ENCODE assay signal across 32 cellular contexts in the genomic region with DNA sequence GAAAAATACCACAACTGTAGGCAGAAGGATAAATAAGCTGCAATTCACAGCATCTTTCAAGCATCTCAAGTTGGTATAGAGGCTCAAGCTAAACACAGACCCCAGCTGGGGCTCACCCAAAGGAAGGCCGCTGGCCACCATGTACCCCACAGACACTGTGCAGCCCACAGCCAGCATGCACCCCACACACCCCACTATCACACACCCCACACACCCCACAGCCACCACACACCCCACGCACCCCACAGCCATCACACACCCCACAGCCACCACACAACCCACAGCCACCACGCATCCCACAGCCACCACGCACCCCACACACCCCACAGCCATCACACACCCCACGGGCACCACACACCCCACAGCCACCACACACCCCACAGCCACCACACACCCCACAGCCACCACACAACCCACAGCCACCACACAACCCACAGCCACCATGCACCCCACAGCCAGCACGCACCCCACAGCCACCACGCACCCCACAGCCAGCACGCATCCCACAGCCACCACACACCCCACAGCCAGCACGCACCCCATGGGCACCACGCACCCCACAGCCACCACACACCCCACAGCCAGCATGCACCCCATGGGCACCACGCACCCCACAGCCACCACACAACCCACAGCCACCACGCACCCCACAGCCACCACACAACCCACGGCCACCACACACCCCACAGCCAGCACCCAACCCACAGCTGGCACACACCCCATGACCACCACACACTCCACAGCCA.
DNase-seq lines count a peak whose midpoint lies in the region; ATAC-seq, FAIRE-seq and TF ChIP-seq lines count a peak whose summit lies in the region.
"Had no signal": no experiment of that assay in that cellular context is flagged by ENCODE, and none has a peak within 500 bp of the region (broad histone marks: within the 10 kb centered on the region; RNA-seq: fewer than 3 reads in every experiment).

No MANE protein-coding gene starts in this region.

- no peak for TF ChIP-seq POLR2A in H54 (IDR thresholded peaks at IDR 0.05; ENCODE audit: low read depth, low read length)

- peak overlapping the region; percentile 71 for H3K27ac Mint-ChIP-seq in stimulated activated effector memory CD8-positive, alpha-beta T cell treated with anti-CD3 and anti-CD28 coated beads, Interleukin-12 subunit alpha, Interleukin-12 subunit beta, amount 100 ng/mL, for 72 hours
- H3K27ac Mint-ChIP-seq: activated naive CD4-positive, alpha-beta T cell treated with anti-CD3 and anti-CD28 coated beads for 36 hours; CD4-positive, alpha-beta T cell; naive B cell; stimulated activated memory B cell treated with anti-CD40 and anti-IgM and Interleukin-4, amounts not matched to agents 10 μg/mL and 1 μg/mL and 100 μg/mL, for 72 hours had no signal

- intact Hi-C loops in kidney (cut with DNase I) = no loop called here

- H3K9me3 Mint-ChIP-seq in stimulated activated effector memory CD8-positive, alpha-beta T cell treated with anti-CD3 and anti-CD28 coated beads, Interleukin-12 subunit alpha, Interleukin-12 subunit beta, amount 100 ng/mL, for 72 hours = no peaks in the 10 kb centered on the region
- H3K9me3 Mint-ChIP-seq: activated naive CD4-positive, alpha-beta T cell treated with anti-CD3 and anti-CD28 coated beads for 36 hours; CD4-positive, alpha-beta T cell; naive B cell; stimulated activated memory B cell treated with anti-CD40 and anti-IgM and Interleukin-4, amounts not matched to agents 10 μg/mL and 1 μg/mL and 100 μg/mL, for 72 hours had no signal

- H3K27me3 ChIP-seq in RWPE2 (ENCODE audit: insufficient read depth, poor library complexity, severe bottlenecking) (peaks cover 4% of the 10 kb centered on the region), hepatocyte (no peaks in the 10 kb centered on the region)
- H3K27me3 ChIP-seq: breast epithelium, colonic mucosa, uterus had no signal

- H3K9ac ChIP-seq in kidney (ENCODE audit: low read length in 2 of 2) = no peak overlapping the region
- H3K9ac ChIP-seq: GM23248 had no signal

- H3K4me1 ChIP-seq in RWPE2 (ENCODE audit: insufficient read depth, poor library complexity, severe bottlenecking) = no peaks in the 10 kb centered on the region
- H3K4me1 ChIP-seq in kidney (ENCODE audit: control insufficient read depth in 1 of 2, insufficient read depth in 1 of 2, low read depth in 1 of 2, low read length in 2 of 2) = no peaks in the 10 kb centered on the region
- H3K4me1 ChIP-seq in hepatocyte (ENCODE audit: insufficient read depth) = no peaks in the 10 kb centered on the region
- H3K4me1 ChIP-seq: breast epithelium, colonic mucosa, uterus had no signal

- 96% methylated on average over 3 of the region's 13 CpGs for WGBS in hepatocyte (ENCODE audit: low lambda C conversion rate, missing lambda C conversion rate)

- no peaks in the 10 kb centered on the region for H3K9me3 ChIP-seq in RWPE2 (ENCODE audit: severe bottlenecking)
- H3K9me3 ChIP-seq in kidney (ENCODE audit: control insufficient read depth in 1 of 2, low read length in 2 of 2) = no peaks in the 10 kb centered on the region
- H3K9me3 ChIP-seq in hepatocyte (ENCODE audit: low read depth) = no peaks in the 10 kb centered on the region
- H3K9me3 ChIP-seq: breast epithelium, colonic mucosa, uterus had no signal

- H3K4me3 ChIP-seq in RWPE2 (ENCODE audit: severe bottlenecking) (no peak overlapping the region), kidney (ENCODE audit: low read length in 2 of 2) (no peak overlapping the region), hepatocyte (no peak overlapping the region)
- H3K4me3 ChIP-seq: breast epithelium, colonic mucosa, GM23248, uterus had no signal

- ATAC-seq in RWPE2 (ENCODE audit: low read depth) (no peak), HG03025 (IDR thresholded peaks at IDR 0.05; ENCODE audit: low FRiP score, unreplicated experiment) (no peak)
- no peak for ATAC-seq in stimulated activated effector memory CD8-positive, alpha-beta T cell treated with anti-CD3 and anti-CD28 coated beads, Interleukin-12 subunit alpha, Interleukin-12 subunit beta, amount 100 ng/mL, for 72 hours
- ATAC-seq: stimulated activated memory B cell treated with anti-CD40 and anti-IgM and Interleukin-4, amounts not matched to agents 10 μg/mL and 1 μg/mL and 100 μg/mL, for 72 hours had no signal

- H3K4me3 Mint-ChIP-seq in stimulated activated effector memory CD8-positive, alpha-beta T cell treated with anti-CD3 and anti-CD28 coated beads, Interleukin-12 subunit alpha, Interleukin-12 subunit beta, amount 100 ng/mL, for 72 hours = no peak overlapping the region
- H3K4me3 Mint-ChIP-seq: activated naive CD4-positive, alpha-beta T cell treated with anti-CD3 and anti-CD28 coated beads for 36 hours; CD4-positive, alpha-beta T cell; naive B cell; stimulated activated memory B cell treated with anti-CD40 and anti-IgM and Interleukin-4, amounts not matched to agents 10 μg/mL and 1 μg/mL and 100 μg/mL, for 72 hours had no signal

- H3K9me2 ChIP-seq in hepatocyte (replicated peaks; ENCODE audit: insufficient read depth) = no peaks in the 10 kb centered on the region

- H2AFZ ChIP-seq in hepatocyte = no peak overlapping the region
- H2AFZ ChIP-seq: GM23248 had no signal

- H3K36me3 Mint-ChIP-seq in stimulated activated effector memory CD8-positive, alpha-beta T cell treated with anti-CD3 and anti-CD28 coated beads, Interleukin-12 subunit alpha, Interleukin-12 subunit beta, amount 100 ng/mL, for 72 hours = peaks cover 6% of the 10 kb centered on the region

- H3K4me1 Mint-ChIP-seq in stimulated activated effector memory CD8-positive, alpha-beta T cell treated with anti-CD3 and anti-CD28 coated beads, Interleukin-12 subunit alpha, Interleukin-12 subunit beta, amount 100 ng/mL, for 72 hours = peaks cover 5% of the 10 kb centered on the region
- H3K4me1 Mint-ChIP-seq: stimulated activated memory B cell treated with anti-CD40 and anti-IgM and Interleukin-4, amounts not matched to agents 10 μg/mL and 1 μg/mL and 100 μg/mL, for 72 hours had no signal

- H3K36me3 ChIP-seq in RWPE2 (ENCODE audit: low read depth) (no peaks in the 10 kb centered on the region), kidney (ENCODE audit: control insufficient read depth in 1 of 2, insufficient read depth in 2 of 2, low read length in 2 of 2) (no peaks in the 10 kb centered on the region), hepatocyte (replicated peaks; ENCODE audit: insufficient read depth, low read depth) (no peaks in the 10 kb centered on the region)
- H3K36me3 ChIP-seq: breast epithelium, colonic mucosa, uterus had no signal

- TF ChIP-seq CTCF in RWPE2 (IDR thresholded peaks at IDR 0.05; ENCODE audit: poor library complexity, severe bottlenecking) = no peak
- TF ChIP-seq CTCF in kidney (IDR thresholded peaks at IDR 0.05; ENCODE audit: borderline replicate concordance, extremely low read depth, insufficient read depth) = no peak
- TF ChIP-seq CTCF in hepatocyte (IDR thresholded peaks at IDR 0.05; ENCODE audit: poor library complexity) = no peak

- no peak overlapping the region for H3K27ac ChIP-seq in RWPE2 (ENCODE audit: poor library complexity, severe bottlenecking)
- H3K27ac ChIP-seq in kidney (ENCODE audit: low read depth in 2 of 2, low read length in 2 of 2) = no peak overlapping the region
- H3K27ac ChIP-seq in hepatocyte = no peak overlapping the region
- H3K27ac ChIP-seq: breast epithelium, colonic mucosa, GM23248, uterus, VCaP had no signal

- H4K20me1 ChIP-seq in hepatocyte (ENCODE audit: insufficient read depth, poor library complexity, severe bottlenecking) = no peaks in the 10 kb centered on the region

- no peak overlapping the region for H3K4me2 ChIP-seq in hepatocyte

- no peak for FAIRE-seq in kidney (lab: Jason Lieb, UNC)
- FAIRE-seq in H54 (lab: Jason Lieb, UNC) = no peak
- FAIRE-seq: islet of Langerhans had no signal

- no peaks in the 10 kb centered on the region for H3K79me2 ChIP-seq in hepatocyte

- DNase-seq in activated effector memory CD4-positive, alpha-beta T cell treated with anti-CD3 and anti-CD28 coated beads, Interleukin-2, amount 50 U/mL, for 16 hours = peak; percentile 58
- no peak for DNase-seq in activated effector memory CD4-positive, alpha-beta T cell treated with Interleukin-2 at 50 U/mL for 16 hours
- DNase-seq in RWPE2 (ENCODE audit: low spot score) (peak; percentile 40), kidney (peak; percentile 47), hepatocyte (ENCODE audit: low spot score) (no peak), H54 (ENCODE audit: insufficient read length, low spot score) (no peak)
- no peak for DNase-seq in stimulated activated effector memory CD8-positive, alpha-beta T cell treated with anti-CD3 and anti-CD28 coated beads, Interleukin-12 subunit alpha, Interleukin-12 subunit beta, amount 100 ng/mL, for 72 hours (ENCODE audit: low spot score in 2 of 2)
- DNase-seq: activated CD4-positive, alpha-beta T cell treated with anti-CD3 and anti-CD28 coated beads for 48 hours; activated naive CD4-positive, alpha-beta T cell treated with anti-CD3 and anti-CD28 coated beads for 36 hours; AML-193; CD4-positive, alpha-beta T cell; colonic mucosa; effector memory CD4-positive, alpha-beta T cell; erythroblast; glutamatergic neuron; GM23248; midbrain; naive B cell; NCI-H1092 treated with DMSO at 0.1 percent for 48 hours; NCI-H187; NCI-H446 treated with DMSO at 0.1 percent for 48 hours; NCI-H774; occipital lobe; SIG-M5; stimulated activated CD4-positive, alpha-beta T cell treated with anti-CD3 and anti-CD28 coated beads, Interleukin-15, amount 100 ng/mL, for 24 hours; T1000; uterus had no signal

Comparison
In these comparisons a context has a peak if more than half of its experiments do, and no peak if none do; other contexts are left out.
1. DNase-seq: peak in activated effector memory CD4-positive, alpha-beta T cell treated with anti-CD3 and anti-CD28 coated beads, Interleukin-2, amount 50 U/mL, for 16 hours (single experiment), RWPE2 (single experiment) and kidney (single experiment); none in activated effector memory CD4-positive, alpha-beta T cell treated with Interleukin-2 at 50 U/mL for 16 hours (single experiment), stimulated activated effector memory CD8-positive, alpha-beta T cell treated with anti-CD3 and anti-CD28 coated beads, Interleukin-12 subunit alpha, Interleukin-12 subunit beta, amount 100 ng/mL, for 72 hours (0 of 2), hepatocyte (single experiment) and H54 (single experiment).